In the genomic region with DNA sequence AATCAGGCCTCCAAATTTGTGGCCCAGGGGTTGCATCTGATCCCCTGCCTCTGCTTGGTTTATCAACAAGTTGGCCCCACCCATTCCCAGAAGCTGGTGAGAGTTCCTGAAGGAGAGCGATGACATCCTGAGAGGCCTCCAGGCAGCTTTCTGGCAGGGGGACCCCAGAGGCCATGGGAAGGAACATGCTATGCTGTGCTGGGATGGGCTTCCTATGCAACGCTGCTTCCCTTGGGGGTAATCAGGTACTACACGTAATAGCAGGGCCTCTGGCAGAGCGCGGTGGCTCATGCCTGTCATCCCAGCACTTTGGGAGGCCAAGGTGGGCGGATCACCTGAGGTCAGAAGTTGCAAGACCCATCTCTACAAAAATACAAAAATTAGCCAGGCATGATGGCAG, we compare ENCODE assay signal across 2 cellular contexts.
TF ChIP-seq lines count a peak whose summit lies in the region.

No MANE protein-coding gene starts in this region.

TF ChIP-seq in A549, 52 proteins besides CTCF, POLR2A, EP300 and RAD21 (continued from another document):
- TF ChIP-seq, protein P1, sequence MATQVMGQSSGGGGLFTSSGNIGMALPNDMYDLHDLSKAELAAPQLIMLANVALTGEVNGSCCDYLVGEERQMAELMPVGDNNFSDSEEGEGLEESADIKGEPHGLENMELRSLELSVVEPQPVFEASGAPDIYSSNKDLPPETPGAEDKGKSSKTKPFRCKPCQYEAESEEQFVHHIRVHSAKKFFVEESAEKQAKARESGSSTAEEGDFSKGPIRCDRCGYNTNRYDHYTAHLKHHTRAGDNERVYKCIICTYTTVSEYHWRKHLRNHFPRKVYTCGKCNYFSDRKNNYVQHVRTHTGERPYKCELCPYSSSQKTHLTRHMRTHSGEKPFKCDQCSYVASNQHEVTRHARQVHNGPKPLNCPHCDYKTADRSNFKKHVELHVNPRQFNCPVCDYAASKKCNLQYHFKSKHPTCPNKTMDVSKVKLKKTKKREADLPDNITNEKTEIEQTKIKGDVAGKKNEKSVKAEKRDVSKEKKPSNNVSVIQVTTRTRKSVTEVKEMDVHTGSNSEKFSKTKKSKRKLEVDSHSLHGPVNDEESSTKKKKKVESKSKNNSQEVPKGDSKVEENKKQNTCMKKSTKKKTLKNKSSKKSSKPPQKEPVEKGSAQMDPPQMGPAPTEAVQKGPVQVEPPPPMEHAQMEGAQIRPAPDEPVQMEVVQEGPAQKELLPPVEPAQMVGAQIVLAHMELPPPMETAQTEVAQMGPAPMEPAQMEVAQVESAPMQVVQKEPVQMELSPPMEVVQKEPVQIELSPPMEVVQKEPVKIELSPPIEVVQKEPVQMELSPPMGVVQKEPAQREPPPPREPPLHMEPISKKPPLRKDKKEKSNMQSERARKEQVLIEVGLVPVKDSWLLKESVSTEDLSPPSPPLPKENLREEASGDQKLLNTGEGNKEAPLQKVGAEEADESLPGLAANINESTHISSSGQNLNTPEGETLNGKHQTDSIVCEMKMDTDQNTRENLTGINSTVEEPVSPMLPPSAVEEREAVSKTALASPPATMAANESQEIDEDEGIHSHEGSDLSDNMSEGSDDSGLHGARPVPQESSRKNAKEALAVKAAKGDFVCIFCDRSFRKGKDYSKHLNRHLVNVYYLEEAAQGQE (IDR thresholded peaks at IDR 0.05) = no peak

TF ChIP-seq in IMR-90, 13 proteins besides CTCF, POLR2A, EP300 and RAD21 (continued from another document):
- TF ChIP-seq ELK1 (IDR thresholded peaks at IDR 0.05; ENCODE audit: borderline replicate concordance, low read depth, low read length) (no peak), CEBPB (IDR thresholded peaks at IDR 0.05; ENCODE audit: low read depth, low read length) (no peak), MAFK (IDR thresholded peaks at IDR 0.05; ENCODE audit: low read depth, low read length) (no peak), MXI1 (IDR thresholded peaks at IDR 0.05; ENCODE audit: borderline replicate concordance, low read depth, low read length) (no peak), BHLHE40 (IDR thresholded peaks at IDR 0.05; ENCODE audit: low read depth, low read length) (no peak), MAZ (IDR thresholded peaks at IDR 0.05; ENCODE audit: borderline replicate concordance, low read depth, low read length) (no peak)
- TF ChIP-seq, protein P2, sequence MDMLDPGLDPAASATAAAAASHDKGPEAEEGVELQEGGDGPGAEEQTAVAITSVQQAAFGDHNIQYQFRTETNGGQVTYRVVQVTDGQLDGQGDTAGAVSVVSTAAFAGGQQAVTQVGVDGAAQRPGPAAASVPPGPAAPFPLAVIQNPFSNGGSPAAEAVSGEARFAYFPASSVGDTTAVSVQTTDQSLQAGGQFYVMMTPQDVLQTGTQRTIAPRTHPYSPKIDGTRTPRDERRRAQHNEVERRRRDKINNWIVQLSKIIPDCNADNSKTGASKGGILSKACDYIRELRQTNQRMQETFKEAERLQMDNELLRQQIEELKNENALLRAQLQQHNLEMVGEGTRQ (IDR thresholded peaks at IDR 0.05; ENCODE audit: low read depth, low read length) = no peak
TF ChIP-seq in IMR-90: peak in this region for 0.
